ENCODE assay signal across 28 cellular contexts in the genomic region with DNA sequence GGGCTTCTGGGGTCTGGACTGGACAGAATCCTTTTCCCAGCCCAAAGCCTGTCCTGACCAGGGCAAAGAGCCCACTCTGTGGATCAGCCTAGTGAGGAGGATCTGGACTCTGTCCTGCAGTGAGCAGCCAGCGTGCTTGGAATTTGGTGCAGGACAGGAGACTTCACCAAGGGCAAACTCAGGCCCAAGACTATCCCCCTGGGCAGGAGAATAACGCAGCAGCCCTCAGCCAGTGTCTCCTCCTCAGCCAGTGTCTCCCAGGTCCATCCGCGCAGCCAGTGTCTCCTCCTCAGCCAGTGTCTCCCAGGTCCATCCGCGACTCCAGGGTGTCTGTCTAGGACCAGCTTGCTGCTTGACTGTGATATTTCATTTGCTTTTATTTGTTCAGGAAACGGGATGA.
DNase-seq lines count a peak whose midpoint lies in the region; ATAC-seq and TF ChIP-seq lines count a peak whose summit lies in the region.
"Had no signal": no experiment of that assay in that cellular context is flagged by ENCODE, and none has a peak within 500 bp of the region (broad histone marks: within the 10 kb centered on the region; RNA-seq: fewer than 3 reads in every experiment).

No MANE protein-coding gene starts in this region.

- H3K4me1 Mint-ChIP-seq in CD8-positive, alpha-beta memory T cell: peaks cover 37 to 57% (median 44%) of the 10 kb centered on the region in 3 donors
- H3K4me1 Mint-ChIP-seq in glutamatergic neuron (ENCODE audit: low read depth, unreplicated experiment): peaks cover 3% of the 10 kb centered on the region

- H3K4me1 ChIP-seq in BLaER1 (peaks cover 95% of the 10 kb centered on the region), OCI-LY7 (ENCODE audit: insufficient read depth, low read length, poor library complexity, severe bottlenecking) (peaks cover 97% of the 10 kb centered on the region)
- peaks cover 36% of the 10 kb centered on the region for H3K4me1 ChIP-seq in CD8-positive, alpha-beta memory T cell (ENCODE audit: insufficient read depth, low read length)
- H3K4me1 ChIP-seq: gastrocnemius medialis, upper lobe of right lung had no signal

- no TSS peak for BruUV-seq in OCI-LY7 (replicated peaks; lab: Mats Ljungman, UMichigan)

- H4K20me1 ChIP-seq in BLaER1: no peaks in the 10 kb centered on the region
- no peaks in the 10 kb centered on the region for H4K20me1 ChIP-seq in OCI-LY7 (ENCODE audit: insufficient read depth, low read length)

- no peaks in the 10 kb centered on the region for H3K9me3 ChIP-seq in BLaER1
- H3K9me3 ChIP-seq in CD8-positive, alpha-beta memory T cell (ENCODE audit: low read length): no peaks in the 10 kb centered on the region
- peaks cover 9% of the 10 kb centered on the region; the same call in 1 of the 2 replicates for H3K9me3 ChIP-seq in OCI-LY7 (ENCODE audit: low read length)
- H3K9me3 ChIP-seq: gastrocnemius medialis, ovary, upper lobe of right lung had no signal

- no peaks in the 10 kb centered on the region for H3K79me2 ChIP-seq in OCI-LY7 (ENCODE audit: insufficient read depth, low read depth, low read length)
- H3K79me2 ChIP-seq: hepatocyte had no signal

- H2AFZ ChIP-seq in OCI-LY7 (ENCODE audit: low read length): peak overlapping the region; percentile 11; the same call in 1 of the 2 replicates
- H2AFZ ChIP-seq: hepatocyte had no signal

- peak overlapping the region; percentile 99 for H3K4me2 ChIP-seq in BLaER1
- peak overlapping the region; percentile 80 for H3K4me2 ChIP-seq in OCI-LY7 (ENCODE audit: low read length)
- H3K4me2 ChIP-seq: hepatocyte had no signal

- H3K27me3 Mint-ChIP-seq in CD8-positive, alpha-beta memory T cell: peaks cover 0 to 4% of the 10 kb centered on the region in 2 donors
- no peaks in the 10 kb centered on the region for H3K27me3 Mint-ChIP-seq in glutamatergic neuron (ENCODE audit: unreplicated experiment)
- H3K27me3 Mint-ChIP-seq: activated T-helper 17 cell treated with anti-CD3 and anti-CD28 coated beads, Interleukin-2, amount 50 U/mL, for 72 hours; CD4-positive, CD25-positive, alpha-beta regulatory T cell; stimulated activated naive B cell treated with anti-CD40 and anti-IgM and Interleukin-4, amounts not matched to agents 10 μg/mL and 1 μg/mL and 100 μg/mL, for 72 hours had no signal

- H3K9me2 ChIP-seq in OCI-LY7 (ENCODE audit: insufficient read depth, low read length): no peaks in the 10 kb centered on the region

- H3K36me3 ChIP-seq in BLaER1: no peaks in the 10 kb centered on the region
- H3K36me3 ChIP-seq in CD8-positive, alpha-beta memory T cell (ENCODE audit: insufficient read depth, low read length): no peaks in the 10 kb centered on the region
- no peaks in the 10 kb centered on the region for H3K36me3 ChIP-seq in OCI-LY7 (ENCODE audit: insufficient read depth, low read length)
- H3K36me3 ChIP-seq: gastrocnemius medialis, ovary, upper lobe of right lung had no signal

- peak overlapping the region in 1 of 8 donors; percentile 6 for H3K27ac Mint-ChIP-seq in CD8-positive, alpha-beta memory T cell
- H3K27ac Mint-ChIP-seq in glutamatergic neuron (ENCODE audit: unreplicated experiment): no peak overlapping the region
- H3K27ac Mint-ChIP-seq: activated CD4-positive, alpha-beta T cell treated with anti-CD3 and anti-CD28 coated beads, Interleukin-2, amount 10 ng/mL, durations not matched to agents 24 days and 14 days; activated naive CD4-positive, alpha-beta T cell treated with anti-CD3 and anti-CD28 coated beads, Interleukin-2, amount 50 U/mL, for 24 hours; activated T-helper 17 cell treated with anti-CD3 and anti-CD28 coated beads, Interleukin-2, amount 50 U/mL, for 72 hours had no signal

- intact Hi-C loops in OCI-LY7 (cut with micrococcal nuclease; ENCODE audit: unreplicated experiment): loop anchor here (5.0 kb wide), 1 partner anchor 736 kb away; no protein-coding TSS in a partner anchor

- DNase-seq in CD8-positive, alpha-beta memory T cell: no peak
- DNase-seq in OCI-LY7 (ENCODE audit: low spot score): no peak
- DNase-seq in glutamatergic neuron: no peak
- no peak for DNase-seq in NCI-H1436 (lab: John Stamatoyannopoulos, UW)
- DNase-seq in GM10248 (ENCODE audit: extremely low spot score): no peak
- DNase-seq in AG08395 (ENCODE audit: low spot score): no peak
- DNase-seq: activated CD4-positive, alpha-beta T cell treated with anti-CD3 and anti-CD28 coated beads, Interleukin-2, amount 10 ng/mL, durations not matched to agents 24 days and 14 days; activated CD8-positive, alpha-beta memory T cell treated with anti-CD3 and anti-CD28 coated beads, Interleukin-2, amount 50 U/mL, for 48 hours; CD4-positive, CD25-positive, alpha-beta regulatory T cell; gastrocnemius medialis; KBM-7; left cardiac atrium; NCI-H1417; NCI-H2081 treated with DMSO at 0.1 percent for 48 hours; NCI-H345; NCI-H69; ovary; SIG-M5; stimulated activated naive B cell treated with anti-CD40 and anti-IgM and Interleukin-4, amounts not matched to agents 10 μg/mL and 1 μg/mL and 100 μg/mL, for 72 hours; SW 1271; T-helper 9 cell had no signal

- ATAC-seq in GM21526 (IDR thresholded peaks at IDR 0.05; ENCODE audit: low FRiP score, unreplicated experiment): no peak
- ATAC-seq: activated T-helper 17 cell treated with anti-CD3 and anti-CD28 coated beads, Interleukin-2, amount 50 U/mL, for 72 hours; gastrocnemius medialis; left cardiac atrium; stimulated activated naive B cell treated with anti-CD40 and anti-IgM and Interleukin-4, amounts not matched to agents 10 μg/mL and 1 μg/mL and 100 μg/mL, for 72 hours; upper lobe of right lung had no signal

- H3K9me3 Mint-ChIP-seq in CD8-positive, alpha-beta memory T cell: no peaks in the 10 kb centered on the region
- H3K9me3 Mint-ChIP-seq in glutamatergic neuron (ENCODE audit: unreplicated experiment): peaks cover 9% of the 10 kb centered on the region
- H3K9me3 Mint-ChIP-seq: activated naive CD4-positive, alpha-beta T cell treated with anti-CD3 and anti-CD28 coated beads, Interleukin-2, amount 50 U/mL, for 24 hours; activated T-helper 17 cell treated with anti-CD3 and anti-CD28 coated beads, Interleukin-2, amount 50 U/mL, for 72 hours; CD4-positive, CD25-positive, alpha-beta regulatory T cell; stimulated activated naive B cell treated with anti-CD40 and anti-IgM and Interleukin-4, amounts not matched to agents 10 μg/mL and 1 μg/mL and 100 μg/mL, for 72 hours had no signal

- H3K4me3 Mint-ChIP-seq in CD8-positive, alpha-beta memory T cell: peak overlapping the region in 4 of 7 donors; percentile 11 to 83 (median 29)
- H3K4me3 Mint-ChIP-seq in glutamatergic neuron (ENCODE audit: unreplicated experiment): peak overlapping the region; percentile 52
- H3K4me3 Mint-ChIP-seq: activated naive CD4-positive, alpha-beta T cell treated with anti-CD3 and anti-CD28 coated beads, Interleukin-2, amount 50 U/mL, for 24 hours; activated T-helper 17 cell treated with anti-CD3 and anti-CD28 coated beads, Interleukin-2, amount 50 U/mL, for 72 hours had no signal

- TF ChIP-seq CTCF in OCI-LY7 (conservative IDR thresholded peaks at IDR 0.05; ENCODE audit: low read length) (no peak), glutamatergic neuron (IDR thresholded peaks at IDR 0.05; ENCODE audit: partially characterized antibody, unreplicated experiment) (no peak), GM10248 (IDR thresholded peaks at IDR 0.05; ENCODE audit: control extremely low read depth, extremely low read depth, low read depth, missing control alignments) (no peak)

- peak overlapping the region; percentile 67; the same call in 1 of the 2 replicates for H3K4me3 ChIP-seq in BLaER1
- H3K4me3 ChIP-seq in CD8-positive, alpha-beta memory T cell (ENCODE audit: low read length): no peak overlapping the region
- peak overlapping the region; percentile 50 for H3K4me3 ChIP-seq in OCI-LY7 (ENCODE audit: low read depth, low read length, poor library complexity, severe bottlenecking)
- H3K4me3 ChIP-seq: gastrocnemius medialis, hepatocyte, ovary, upper lobe of right lung had no signal

- no peaks in the 10 kb centered on the region for H3K36me3 Mint-ChIP-seq in CD8-positive, alpha-beta memory T cell
- no peaks in the 10 kb centered on the region for H3K36me3 Mint-ChIP-seq in glutamatergic neuron (ENCODE audit: unreplicated experiment)

- POLR2A ChIA-PET in CD8-positive, alpha-beta memory T cell (lab: Charles Lee): no interaction called here
- POLR2A ChIA-PET in OCI-LY7 (lab: Charles Lee): interaction anchor here (2.2 kb wide), 1 partner anchor 20 kb away, joined by 5 read pairs; no protein-coding TSS in a partner anchor
- POLR2A ChIA-PET in GM10248 (lab: Yijun Ruan, JAX): interaction anchor here (0.8 kb wide), 1 partner anchor 81 kb away, joined by 11 read pairs; no protein-coding TSS in a partner anchor

- 0 out of 2 replicates have a peak overlapping the region, but pooled peaks have one; percentile 84 for H3K9ac ChIP-seq in BLaER1

- no peaks in the 10 kb centered on the region for H3K27me3 ChIP-seq in BLaER1
- no peaks in the 10 kb centered on the region for H3K27me3 ChIP-seq in CD8-positive, alpha-beta memory T cell (ENCODE audit: insufficient read depth, low read length, poor library complexity, severe bottlenecking)
- H3K27me3 ChIP-seq: hepatocyte, ovary had no signal

- H3K27ac ChIP-seq in BLaER1 (peak overlapping the region; percentile 97), OCI-LY7 (ENCODE audit: low read depth, low read length, poor library complexity, severe bottlenecking) (peak overlapping the region; percentile 98)
- no peak overlapping the region for H3K27ac ChIP-seq in CD8-positive, alpha-beta memory T cell (ENCODE audit: low read depth, low read length)
- H3K27ac ChIP-seq: gastrocnemius medialis, hepatocyte, HL-60, ovary, upper lobe of right lung had no signal

- CTCF ChIA-PET in CD8-positive, alpha-beta memory T cell (lab: Charles Lee): no interaction called here
- CTCF ChIA-PET in OCI-LY7 (lab: Charles Lee; ENCODE audit: unreplicated experiment): interaction anchor here (1.7 kb wide), 1 partner anchor 13 kb away, joined by 6 read pairs; no protein-coding TSS in a partner anchor
- CTCF ChIA-PET in GM10248 (lab: Yijun Ruan, JAX): no interaction called here
